ENCODE assay signal across 9 cellular contexts in genomic region chr18:10122116-10122515, GRCh38.
DNase-seq lines count a peak whose midpoint lies in the region; ATAC-seq and TF ChIP-seq lines count a peak whose summit lies in the region.
"Had no signal": no experiment of that assay in that cellular context is flagged by ENCODE, and none has a peak within 500 bp of the region (broad histone marks: within the 10 kb centered on the region; RNA-seq: fewer than 3 reads in every experiment).

No MANE protein-coding gene starts in this region.

- ATAC-seq in lung (ENCODE audit: insufficient read depth, low FRiP score): peak; percentile 78

- H3K4me1 Mint-ChIP-seq in CD14-positive monocyte: peaks cover 50% of the 10 kb centered on the region

- intact Hi-C loops in CD14-positive monocyte (cut with micrococcal nuclease): no loop called here

- TF ChIP-seq CTCF in CD14-positive monocyte (IDR thresholded peaks at IDR 0.05) (no peak), lung (IDR thresholded peaks at IDR 0.05; ENCODE audit: control extremely low read depth, extremely low read depth) (no peak)

- H3K27me3 ChIP-seq in lung (ENCODE audit: control insufficient read depth, insufficient read depth): no peaks in the 10 kb centered on the region

- WGBS in lung, 2 donors: 56 to 79% methylated on average over 9 of the region's 9 CpGs

- peaks cover 4 to 6% of the 10 kb centered on the region in 2 donors for H3K36me3 Mint-ChIP-seq in CD14-positive monocyte

- no peak overlapping the region for H3K4me3 ChIP-seq in lung

- peaks cover 4 to 5% of the 10 kb centered on the region in 2 donors for H3K4me1 ChIP-seq in lung (ENCODE audit: control insufficient read depth in 2 of 2, insufficient read depth in 2 of 2, low read length in 2 of 2)

- H3K9me3 ChIP-seq in lung (ENCODE audit: control insufficient read depth in 2 of 2, insufficient read depth in 1 of 2, low read length in 1 of 2): no peaks in the 10 kb centered on the region

- peak overlapping the region in 6 of 7 donors; percentile 64 to 90 (median 80) for H3K27ac Mint-ChIP-seq in CD14-positive monocyte

- no peaks in the 10 kb centered on the region for H3K36me3 ChIP-seq in lung (ENCODE audit: control insufficient read depth in 2 of 2, insufficient read depth in 2 of 2, low read length in 2 of 2)

- peak overlapping the region in 1 of 2 donors; percentile 18 for H3K27ac ChIP-seq in lung (ENCODE audit: low read depth in 1 of 2, low read length in 1 of 2)
- H3K27ac ChIP-seq: VCaP had no signal

- no peak for DNase-seq in CD14-positive monocyte (ENCODE audit: low spot score)
- DNase-seq in NCI-H146 treated with DMSO at 0.1 percent for 48 hours (lab: John Stamatoyannopoulos, UW; ENCODE audit: unreplicated experiment): peak; percentile 98
- DNase-seq in astrocyte of the hippocampus (ENCODE audit: low read depth, low spot score): peak; percentile 86
- DNase-seq in lung (ENCODE audit: low spot score): no peak
- no peak for DNase-seq in activated CD8-positive, alpha-beta memory T cell treated with anti-CD3 and anti-CD28 coated beads, Interleukin-2, amount 50 U/mL, for 4 hours
- DNase-seq in NCI-H446 treated with DMSO at 0.1 percent for 48 hours (lab: John Stamatoyannopoulos, UW): no peak
- no peak for DNase-seq in pons (ENCODE audit: low spot score)
- no peak for DNase-seq in T-helper 9 cell

- H3K27me3 Mint-ChIP-seq in CD14-positive monocyte (ENCODE audit: low read depth in 3 of 3): peaks cover 0 to 2% (median 0%) of the 10 kb centered on the region in 3 donors

- H3K4me3 Mint-ChIP-seq in CD14-positive monocyte: no peak overlapping the region

- H3K9me3 Mint-ChIP-seq in CD14-positive monocyte: peaks cover 0 to 5% (median 2%) of the 10 kb centered on the region in 7 donors

Comparison
In these comparisons a context has a peak if more than half of its experiments do, and no peak if none do; other contexts are left out.
1. DNase-seq: peak in NCI-H146 treated with DMSO at 0.1 percent for 48 hours (single experiment) and astrocyte of the hippocampus (single experiment); none in CD14-positive monocyte (single experiment), lung (single experiment), activated CD8-positive, alpha-beta memory T cell treated with anti-CD3 and anti-CD28 coated beads, Interleukin-2, amount 50 U/mL, for 4 hours (single experiment), NCI-H446 treated with DMSO at 0.1 percent for 48 hours (single experiment), pons (single experiment) and T-helper 9 cell (single experiment).